Comparison of ENCODE assay signal across 8 cellular contexts in the genomic region with DNA sequence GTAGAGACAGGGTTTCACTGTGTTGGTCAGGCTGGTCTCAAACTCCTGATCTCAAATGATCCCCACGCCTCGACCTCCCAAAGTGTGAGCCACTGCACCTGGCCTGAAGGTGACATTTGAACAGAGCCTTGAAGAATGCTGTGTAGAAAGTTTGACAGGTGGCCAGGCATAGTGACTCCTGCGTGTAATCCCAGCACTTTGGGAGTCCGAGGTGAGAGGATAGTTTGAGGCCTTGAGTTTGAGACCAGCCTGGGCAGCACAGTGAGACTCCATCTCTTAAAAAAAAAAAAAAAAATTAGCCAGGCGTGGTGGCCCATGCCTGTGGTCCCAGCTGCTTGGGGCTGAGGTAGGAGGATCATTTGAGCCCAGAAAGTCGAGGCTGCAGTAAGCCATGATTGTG.
DNase-seq lines count a peak whose midpoint lies in the region; ATAC-seq and TF ChIP-seq lines count a peak whose summit lies in the region.

No MANE protein-coding gene starts in this region.

- H4K20me1 ChIP-seq in MM.1S (ENCODE audit: insufficient read depth, low read length), result peaks cover 6% of the 10 kb centered on the region; the same call in 1 of the 2 replicates

- H2AFZ ChIP-seq in MM.1S (ENCODE audit: low read length), result no peak overlapping the region

- intact Hi-C loops in head of caudate nucleus (cut with DNase I), result no loop called here

- peak overlapping the region; percentile 90 to 92 for H3K4me3 Mint-ChIP-seq in effector memory CD8-positive, alpha-beta T cell
- peak overlapping the region; percentile 82 for H3K4me3 Mint-ChIP-seq in nephron progenitor cell

- peaks cover 48 to 57% of the 10 kb centered on the region in 2 donors for H3K4me1 Mint-ChIP-seq in effector memory CD8-positive, alpha-beta T cell (ENCODE audit: low read depth in 2 of 2)
- peaks cover 39% of the 10 kb centered on the region for H3K4me1 Mint-ChIP-seq in nephron progenitor cell

- H3K27me3 Mint-ChIP-seq in effector memory CD8-positive, alpha-beta T cell, result no peaks in the 10 kb centered on the region
- peaks cover 5% of the 10 kb centered on the region for H3K27me3 Mint-ChIP-seq in nephron progenitor cell (ENCODE audit: low read depth, poor library complexity)

- H3K36me3 Mint-ChIP-seq in effector memory CD8-positive, alpha-beta T cell (ENCODE audit: insufficient read depth), result peaks cover 60% of the 10 kb centered on the region
- peaks cover 21% of the 10 kb centered on the region for H3K36me3 Mint-ChIP-seq in nephron progenitor cell (ENCODE audit: low read depth)

- DNase-seq in AG10803 (ENCODE audit: low read depth) (no peak), MM.1S (no peak), nephron progenitor cell (no peak), GM19238 (ENCODE audit: insufficient read length, low spot score) (no peak), head of caudate nucleus (no peak), GM20000 (ENCODE audit: low spot score) (no peak)
- DNase-seq in effector memory CD8-positive, alpha-beta T cell, result no peak

- no peaks in the 10 kb centered on the region for H3K9me2 ChIP-seq in MM.1S (replicated peaks; ENCODE audit: insufficient read depth, low read length)

- no peaks in the 10 kb centered on the region for H3K9me3 ChIP-seq in MM.1S (replicated peaks; ENCODE audit: insufficient read depth, low read length)

- H3K27me3 ChIP-seq in MM.1S (replicated peaks; ENCODE audit: insufficient read depth, low read length), result no peaks in the 10 kb centered on the region

- H3K4me3 ChIP-seq in AG10803 (ENCODE audit: low read length) (peak overlapping the region; percentile 96), MM.1S (ENCODE audit: low read length) (peak overlapping the region; percentile 95)

- TF ChIP-seq CTCF in AG10803 (conservative IDR thresholded peaks at IDR 0.05; ENCODE audit: low read length) (no peak), MM.1S (IDR thresholded peaks at IDR 0.05; ENCODE audit: low read length) (no peak), nephron progenitor cell (IDR thresholded peaks at IDR 0.05) (no peak), GM20000 (IDR thresholded peaks at IDR 0.05; ENCODE audit: extremely low read depth, missing control alignments) (no peak)

- ATAC-seq in effector memory CD8-positive, alpha-beta T cell (replicated peaks), result no peak
- no peak for ATAC-seq in HG02798 (IDR thresholded peaks at IDR 0.05; ENCODE audit: poor library complexity, unreplicated experiment)

- H3K36me3 ChIP-seq in MM.1S (replicated peaks; ENCODE audit: insufficient read depth, low read length), result 0 out of 2 replicates have a peak, but pooled peaks cover 6% of the 10 kb centered on the region

- peak overlapping the region; percentile 86; the same call in 1 of the 2 replicates for H3K4me2 ChIP-seq in MM.1S (ENCODE audit: low read depth, low read length)

- no peaks in the 10 kb centered on the region for H3K9me3 Mint-ChIP-seq in effector memory CD8-positive, alpha-beta T cell
- no peaks in the 10 kb centered on the region for H3K9me3 Mint-ChIP-seq in nephron progenitor cell

- peak overlapping the region; percentile 95; the same call in 1 of the 2 replicates for H3K9ac ChIP-seq in MM.1S (ENCODE audit: low read length)

- H3F3A ChIP-seq in MM.1S (ENCODE audit: insufficient read depth, low read length), result peaks cover 6% of the 10 kb centered on the region; the same call in 1 of the 2 replicates

- peaks cover 61% of the 10 kb centered on the region for H3K79me2 ChIP-seq in MM.1S (ENCODE audit: low read length)

- peaks cover 3% of the 10 kb centered on the region; the same call in 1 of the 2 replicates for H3K4me1 ChIP-seq in MM.1S (ENCODE audit: low read length)

- H3K27ac ChIP-seq in MM.1S (ENCODE audit: low read length), result peak overlapping the region; percentile 64; the same call in 1 of the 2 replicates

- H3K27ac Mint-ChIP-seq in effector memory CD8-positive, alpha-beta T cell, result peak overlapping the region; percentile 95 to 97
- H3K27ac Mint-ChIP-seq in nephron progenitor cell, result no peak overlapping the region
